14 cellular contexts compared by ENCODE assay signal in the genomic region with DNA sequence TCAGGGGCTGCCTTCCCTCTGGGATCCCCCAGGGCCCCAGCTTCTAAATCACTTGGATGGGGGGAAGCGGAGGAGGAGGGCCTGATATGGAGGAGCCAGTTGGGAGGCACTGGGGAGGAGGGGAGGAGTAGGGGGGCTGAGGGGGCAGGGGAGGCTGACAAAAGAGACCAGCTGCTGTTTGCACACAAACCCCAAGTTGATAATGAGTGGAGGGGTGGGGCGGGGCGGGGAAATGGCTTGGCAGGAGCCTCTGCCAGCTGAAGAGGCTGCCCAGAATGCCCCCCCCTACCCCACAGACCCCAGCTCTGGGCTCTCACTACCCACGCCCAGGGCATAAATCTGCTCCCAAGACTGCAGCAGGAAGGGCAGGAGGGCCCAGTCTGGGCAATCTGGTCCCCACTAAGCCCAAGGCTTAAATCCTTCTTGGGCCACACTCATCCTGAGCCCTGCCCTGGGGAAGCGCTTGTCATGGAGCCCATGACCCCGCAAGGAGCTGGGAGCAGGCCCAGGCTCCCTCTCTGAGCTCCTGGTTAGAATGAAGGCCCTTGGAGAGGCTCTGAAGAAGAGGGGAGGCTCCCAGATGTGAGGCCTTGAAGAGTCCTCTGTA. TPM values are rescaled to one million over a fixed set of nuclear protein-coding genes. Genes with fewer than 3 reads are reported as not detected.
DNase-seq lines count a peak whose midpoint lies in the region; ATAC-seq and TF ChIP-seq lines count a peak whose summit lies in the region.
"Had no signal": no experiment of that assay in that cellular context is flagged by ENCODE, and none has a peak within 500 bp of the region (broad histone marks: within the 10 kb centered on the region; RNA-seq: fewer than 3 reads in every experiment).

No MANE protein-coding gene starts in this region.

- H2AFZ ChIP-seq in H9 (ENCODE audit: low read length) = no peak overlapping the region

- no peak overlapping the region for H3K56ac ChIP-seq in H9 (ENCODE audit: insufficient read length, low read depth, low read length)

- H4K20me1 ChIP-seq in H9 (ENCODE audit: control insufficient read depth, insufficient read depth, insufficient read length) = no peaks in the 10 kb centered on the region

- intact Hi-C loops in Right ventricle myocardium superior (cut with DNase I) = no loop called here

- no peak for ATAC-seq in HG03342 (IDR thresholded peaks at IDR 0.05; ENCODE audit: unreplicated experiment)
- ATAC-seq in HG03442 (IDR thresholded peaks at IDR 0.05; ENCODE audit: unreplicated experiment) = no peak
- ATAC-seq in Right ventricle myocardium superior (ENCODE audit: poor library complexity) = no peak
- ATAC-seq: WTC11 had no signal

- H2BK120ac ChIP-seq in H9 (ENCODE audit: low read depth, low read length, poor library complexity, severe bottlenecking) = no peak overlapping the region

- H3T11ph ChIP-seq in H9 (ENCODE audit: low read length) = no peak overlapping the region

- no CpG with 5 or more reads among the region's 6 CpGs for WGBS in H9 (ENCODE audit: extremely low coverage, insufficient read length, low lambda C conversion rate)

- H3K79me1 ChIP-seq in H9 (ENCODE audit: insufficient read depth, low read depth, low read length, poor library complexity, severe bottlenecking) = no peaks in the 10 kb centered on the region

- H2BK12ac ChIP-seq in H9 (ENCODE audit: insufficient read length, low read depth, low read length) = no peak overlapping the region

- no peak overlapping the region for H2BK15ac ChIP-seq in H9 (ENCODE audit: low read depth, low read length)

- TF ChIP-seq CTCF in H9 (conservative IDR thresholded peaks at IDR 0.05) = no peak

- no peaks in the 10 kb centered on the region for H3K9me3 ChIP-seq in H9 (ENCODE audit: control insufficient read depth, low read depth, low read length)
- H3K9me3 ChIP-seq: uterus had no signal

- H4K91ac ChIP-seq in H9 (ENCODE audit: insufficient read length, low read depth, low read length) = no peak overlapping the region

- H2BK20ac ChIP-seq in H9 (ENCODE audit: low read depth, low read length, poor library complexity, severe bottlenecking) = no peak overlapping the region

- H3K36me3 Mint-ChIP-seq in H9 (ENCODE audit: insufficient read depth in 1 of 3, low read depth in 3 of 3) = no peaks in the 10 kb centered on the region
- H3K36me3 Mint-ChIP-seq: WTC11 had no signal

- H3K4me1 Mint-ChIP-seq in H9 = peaks cover 46 to 54% of the 10 kb centered on the region in 2 experiments

- H4K5ac ChIP-seq in H9 (ENCODE audit: insufficient read length, low read depth, low read length) = no peak overlapping the region

- H3K27ac ChIP-seq in H9 (ENCODE audit: insufficient read length, low read depth, low read length) (no peak overlapping the region), layer of hippocampus (ENCODE audit: low read depth, low read length) (peak overlapping the region; percentile 99)
- H3K27ac ChIP-seq: SK-N-MC, uterus had no signal

- no peak overlapping the region for H3K14ac ChIP-seq in H9 (ENCODE audit: insufficient read depth, low read length)

- no peak overlapping the region for H3K23ac ChIP-seq in H9 (ENCODE audit: insufficient read length, low read depth, low read length)

- H3K9ac ChIP-seq in H9 (ENCODE audit: extremely low read depth, insufficient read length, low read length) = no peak overlapping the region

- H3K27me3 Mint-ChIP-seq in H9 (ENCODE audit: low read depth) = 0 out of 2 replicates have a peak, but pooled peaks cover 1% of the 10 kb centered on the region

- no peak overlapping the region for H3K27ac Mint-ChIP-seq in H9

- no peak overlapping the region for H3K18ac ChIP-seq in H9 (ENCODE audit: insufficient read length, low read depth, low read length)

- no peak overlapping the region for H4K8ac ChIP-seq in H9 (replicated peaks; ENCODE audit: insufficient read length, low read depth, low read length)

- H2AK5ac ChIP-seq in H9 (ENCODE audit: insufficient read length, low read length) = no peak overlapping the region

- no peak overlapping the region for H3K4me3 Mint-ChIP-seq in H9

- H3K23me2 ChIP-seq in H9 (ENCODE audit: insufficient read length, low read depth, low read length, poor library complexity, severe bottlenecking) = peaks cover 11% of the 10 kb centered on the region

- no peak overlapping the region for H2BK5ac ChIP-seq in H9 (ENCODE audit: insufficient read length, low read length)

- H3K27me3 ChIP-seq in H9 (ENCODE audit: insufficient read depth, low read length) = no peaks in the 10 kb centered on the region
- H3K27me3 ChIP-seq in layer of hippocampus (ENCODE audit: control insufficient read depth, insufficient read depth, low read length) = no peaks in the 10 kb centered on the region
- H3K27me3 ChIP-seq: uterus had no signal

- H3K79me2 ChIP-seq in H9 (ENCODE audit: insufficient read depth, low read length) = no peaks in the 10 kb centered on the region

- DNase-seq in Ammon's horn (ENCODE audit: low spot score) (peak; percentile 81), H9 (peak; percentile 24), NCI-H82 (lab: John Stamatoyannopoulos, UW) (peak; percentile 79), T-helper 2 cell (no peak), Right ventricle myocardium superior (no peak)
- DNase-seq: mesendoderm; MM.1S; NK-92 treated with Interleukin-12 subunit alpha and Interleukin-12 subunit beta, amount 100 ng/mL, for 24 hours; uterus had no signal

- H3K4me2 ChIP-seq in H9 (ENCODE audit: insufficient read depth, insufficient read length, low read length) = no peak overlapping the region

- H3K4ac ChIP-seq in H9 (ENCODE audit: low read depth, low read length) = no peak overlapping the region

- no peaks in the 10 kb centered on the region for H3K9me3 Mint-ChIP-seq in H9
- H3K9me3 Mint-ChIP-seq: WTC11 had no signal

- peaks cover 5% of the 10 kb centered on the region; the same call in 1 of the 2 replicates for H3K4me1 ChIP-seq in H9 (ENCODE audit: insufficient read depth, low read length)
- H3K4me1 ChIP-seq: uterus had no signal

RNA-seq across cellular contexts. Expression of a gene that starts 24.9 kb away (rescaled TPM):
- total RNA-seq in H9 (2021) = 1,963 and 2,010 TPM in 2 replicates
- 195 TPM for total RNA-seq in Right ventricle myocardium superior

Comparison
In these comparisons a context has a peak if more than half of its experiments do, and no peak if none do; other contexts are left out.
1. DNase-seq: peak in Ammon's horn (single experiment), H9 (single experiment) and NCI-H82 (single experiment); none in T-helper 2 cell (0 of 5) and Right ventricle myocardium superior (single experiment).